ENCODE assay signal across 27 cellular contexts in genomic region chr7:1478480-1478879, GRCh38.
"Had no signal": no experiment of that assay in that cellular context is flagged by ENCODE, and none has a peak within 500 bp of the region (broad histone marks: within the 10 kb centered on the region; RNA-seq: fewer than 3 reads in every experiment).

No MANE protein-coding gene starts in this region.

- H3K4me1 ChIP-seq: testis, thyroid gland, tibial artery, uterus had no signal

- H3K4me3 ChIP-seq: stomach, suprapubic skin, testis, thoracic aorta, thyroid gland, tibial artery, tibial nerve, transverse colon, upper lobe of left lung, upper lobe of right lung, uterus, vagina had no signal

- H3K9me3 ChIP-seq: stomach, suprapubic skin, testis, thoracic aorta, thyroid gland, tibial artery, tibial nerve, transverse colon, upper lobe of left lung, upper lobe of right lung, uterus, vagina had no signal

- H3K27me3 ChIP-seq: stomach, suprapubic skin, testis, thyroid gland, tibial artery, tibial nerve, transverse colon, upper lobe of left lung, upper lobe of right lung, uterus, vagina had no signal

- H3K36me3 ChIP-seq: uterus had no signal

- DNase-seq: stimulated activated CD4-positive, alpha-beta T cell treated with anti-CD3 and anti-CD28 coated beads, Interleukin-2, amount 100 ng/mL, for 48 hours; stimulated activated CD4-positive, alpha-beta T cell treated with anti-CD3 and anti-CD28 coated beads, Interleukin-4, amount 100 ng/mL, for 1 hour; stimulated activated CD4-positive, alpha-beta T cell treated with anti-CD3 and anti-CD28 coated beads, Interleukin-4, amount 100 ng/mL, for 24 hours; stimulated activated CD4-positive, alpha-beta T cell treated with anti-CD3 and anti-CD28 coated beads, Interleukin-4, amount 100 ng/mL, for 4 hours; stimulated activated CD8-positive, alpha-beta memory T cell treated with anti-CD3 and anti-CD28 coated beads, Interleukin-4, amount 100 ng/mL, for 48 hours; stimulated activated naive B cell treated with anti-CD40 and anti-IgM and Interleukin-4, amounts not matched to agents 10 μg/mL and 1 μg/mL and 100 μg/mL, for 72 hours; stimulated activated naive CD4-positive, alpha-beta T cell; stimulated activated naive CD4-positive, alpha-beta T cell treated with Interleukin-2 at 50 U/mL for 16 hours; stimulated activated naive CD8-positive, alpha-beta T cell treated with anti-CD3 and anti-CD28 coated beads, Interleukin-15, amount 100 ng/mL, for 72 hours; stimulated activated naive CD8-positive, alpha-beta T cell treated with anti-CD3 and anti-CD28 coated beads, Interleukin-15, Interleukin-2, amounts not matched to agents 100 U/mL and 50 U/mL, for 24 hours; stomach; substantia nigra; testis; thyroid gland; tibial artery; transverse colon; trophoblast cell; upper lobe of left lung; upper lobe of right lung; uterus had no signal

- FAIRE-seq: urothelium cell line had no signal

- ATAC-seq: stimulated activated effector memory CD8-positive, alpha-beta T cell treated with anti-CD3 and anti-CD28 coated beads, Interleukin-12 subunit alpha, Interleukin-12 subunit beta, amount 100 ng/mL, for 72 hours; stimulated activated memory B cell treated with anti-CD40 and anti-IgM and Interleukin-4, amounts not matched to agents 10 μg/mL and 1 μg/mL and 100 μg/mL, for 72 hours; stimulated activated naive B cell treated with anti-CD40 and anti-IgM and Interleukin-4, amounts not matched to agents 10 μg/mL and 1 μg/mL and 100 μg/mL, for 72 hours; stimulated activated naive CD8-positive, alpha-beta T cell treated with anti-CD3 and anti-CD28 coated beads, Interleukin-15, amount 100 ng/mL, for 72 hours; stimulated activated naive CD8-positive, alpha-beta T cell treated with anti-CD3 and anti-CD28 coated beads, Interleukin-15, Interleukin-2, amounts not matched to agents 100 U/mL and 50 U/mL, for 24 hours; upper lobe of right lung had no signal

- H3K27ac ChIP-seq: stomach, suprapubic skin, testis, thoracic aorta, thyroid gland, tibial artery, tibial nerve, transverse colon, upper lobe of left lung, upper lobe of right lung, uterus, vagina had no signal
